Comparison of ENCODE assay signal across 1 cellular context in the genomic region with DNA sequence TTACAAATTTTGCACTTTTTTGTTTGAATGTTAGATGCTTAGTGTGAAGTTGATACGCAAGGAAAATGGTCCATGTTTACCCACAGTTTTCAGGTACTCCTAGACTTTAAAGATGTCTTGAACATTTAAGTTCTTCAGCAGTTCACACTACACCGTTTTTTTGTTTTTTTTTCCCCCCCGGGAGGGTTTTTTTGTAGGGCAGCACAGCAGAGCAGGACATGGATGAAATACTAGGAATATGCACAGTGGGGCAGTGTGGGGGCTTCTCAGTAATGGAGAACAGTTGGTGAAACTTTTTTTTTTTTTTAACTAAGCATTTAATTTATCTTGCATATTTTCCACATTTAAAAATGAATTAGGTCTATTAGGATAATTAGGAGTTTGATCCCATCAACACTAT.
A peak's percentile ranks its signal among the peaks of the same experiment; 100 is the strongest.
TF ChIP-seq lines count a peak whose summit lies in the region.

No MANE protein-coding gene starts in this region.

TF ChIP-seq in HEK293T, 16 proteins besides CTCF, POLR2A, EP300 and RAD21:
- TF ChIP-seq ZNF384 (IDR thresholded peaks at IDR 0.05) (0 out of 2 replicates have a peak, but pooled peaks have one; percentile 20), SP1 (IDR thresholded peaks at IDR 0.05) (no peak), NFRKB (IDR thresholded peaks at IDR 0.05) (no peak), L3MBTL2 (conservative IDR thresholded peaks at IDR 0.05) (no peak), LEF1 (IDR thresholded peaks at IDR 0.05; ENCODE audit: borderline replicate concordance) (no peak)
- TF ChIP-seq, protein P1, sequence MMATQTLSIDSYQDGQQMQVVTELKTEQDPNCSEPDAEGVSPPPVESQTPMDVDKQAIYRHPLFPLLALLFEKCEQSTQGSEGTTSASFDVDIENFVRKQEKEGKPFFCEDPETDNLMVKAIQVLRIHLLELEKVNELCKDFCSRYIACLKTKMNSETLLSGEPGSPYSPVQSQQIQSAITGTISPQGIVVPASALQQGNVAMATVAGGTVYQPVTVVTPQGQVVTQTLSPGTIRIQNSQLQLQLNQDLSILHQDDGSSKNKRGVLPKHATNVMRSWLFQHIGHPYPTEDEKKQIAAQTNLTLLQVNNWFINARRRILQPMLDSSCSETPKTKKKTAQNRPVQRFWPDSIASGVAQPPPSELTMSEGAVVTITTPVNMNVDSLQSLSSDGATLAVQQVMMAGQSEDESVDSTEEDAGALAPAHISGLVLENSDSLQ (IDR thresholded peaks at IDR 0.05), result no peak
TF ChIP-seq in HEK293T: peak in this region for 1.
